Comparison of ENCODE assay signal across 12 cellular contexts in the genomic region with DNA sequence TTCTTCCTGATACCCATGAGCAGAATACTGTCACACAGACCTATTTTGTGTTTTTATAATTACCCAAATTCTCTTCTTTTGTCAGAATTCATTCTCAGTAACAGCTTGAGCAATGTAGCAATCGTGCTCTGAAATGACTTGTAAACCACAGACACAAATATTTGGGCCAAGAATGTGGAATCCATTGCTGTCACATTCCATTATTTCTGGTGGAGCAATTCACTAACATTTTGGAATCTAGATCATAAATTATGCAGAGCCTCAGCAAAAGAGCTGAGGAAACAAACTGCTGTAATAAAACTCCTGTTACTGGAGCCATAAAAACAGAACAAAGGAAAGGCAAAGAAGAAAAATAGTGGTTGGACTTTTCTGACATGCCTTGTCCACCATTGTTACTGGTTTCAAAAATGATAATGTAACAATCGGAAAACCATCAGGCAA.
DNase-seq lines count a peak whose midpoint lies in the region; ATAC-seq, FAIRE-seq and TF ChIP-seq lines count a peak whose summit lies in the region.
"Had no signal": no experiment of that assay in that cellular context is flagged by ENCODE, and none has a peak within 500 bp of the region (broad histone marks: within the 10 kb centered on the region; RNA-seq: fewer than 3 reads in every experiment).

No MANE protein-coding gene starts in this region.

- CTCF ChIA-PET in PC-3 (lab: Charles Lee), result no interaction called here

- peak; percentile 98 for FAIRE-seq in endometrium (lab: Jason Lieb, UNC)

- H2AFZ ChIP-seq in PC-3 (ENCODE audit: low read length), result no peak overlapping the region

- H3K4me3 ChIP-seq in PC-3 (ENCODE audit: low read length) (no peak overlapping the region), mesodermal cell (ENCODE audit: extremely low read depth, insufficient read depth, low read length, poor library complexity, severe bottlenecking) (no peak overlapping the region), ascending aorta (no peak overlapping the region), H7 (ENCODE audit: insufficient read depth, low read depth, low read length) (no peak overlapping the region)

- no peaks in the 10 kb centered on the region for H3K79me2 ChIP-seq in PC-3 (ENCODE audit: low read length)

- peak; percentile 72 for DNase-seq in AG08395 (ENCODE audit: low spot score)
- DNase-seq in PC-3, result peak; percentile 12
- DNase-seq in ascending aorta (ENCODE audit: low spot score in 2 of 2), result no peak
- no peak for DNase-seq in H7
- DNase-seq: activated T-cell treated with anti-CD3 and anti-CD28 coated beads, Interleukin-2, amount 50 U/mL, for 24 hours; hippocampal formation; NCI-H1092 treated with DMSO at 0.1 percent for 48 hours had no signal

- no peak overlapping the region for H3K4me2 ChIP-seq in PC-3 (ENCODE audit: low read length)

- H3K9me2 ChIP-seq in PC-3 (replicated peaks; ENCODE audit: low read length), result no peaks in the 10 kb centered on the region

- no peaks in the 10 kb centered on the region for H3K36me3 ChIP-seq in PC-3 (ENCODE audit: low read depth, low read length)
- H3K36me3 ChIP-seq in mesodermal cell (ENCODE audit: control insufficient read depth, insufficient read depth, low read length), result no peaks in the 10 kb centered on the region
- H3K36me3 ChIP-seq in ascending aorta, result no peaks in the 10 kb centered on the region
- no peaks in the 10 kb centered on the region for H3K36me3 ChIP-seq in H7 (replicated peaks; ENCODE audit: control insufficient read depth, insufficient read depth, low read length)

- ATAC-seq in PC-3 (peak; percentile 22; the same call in 1 of the 2 replicates), GM19023 (IDR thresholded peaks at IDR 0.05; ENCODE audit: unreplicated experiment) (no peak), GM19467 (IDR thresholded peaks at IDR 0.05; ENCODE audit: unreplicated experiment) (no peak)
- ATAC-seq: stimulated activated effector memory CD8-positive, alpha-beta T cell treated with anti-CD3 and anti-CD28 coated beads, Interleukin-12 subunit alpha, Interleukin-12 subunit beta, amount 100 ng/mL, for 72 hours had no signal

- TF ChIP-seq CTCF in PC-3 (conservative IDR thresholded peaks at IDR 0.05; ENCODE audit: low read depth, low read length), result no peak
- no peak for TF ChIP-seq CTCF in ascending aorta (IDR thresholded peaks at IDR 0.05)

- H3K27ac ChIP-seq in PC-3 (ENCODE audit: low read length) (no peak overlapping the region), mesodermal cell (ENCODE audit: low read depth, low read length, severe bottlenecking) (peak overlapping the region; percentile 64), ascending aorta (no peak overlapping the region)

- BruUV-seq in PC-3 (replicated peaks; lab: Mats Ljungman, UMichigan), result no TSS peak

- H3F3A ChIP-seq in PC-3 (ENCODE audit: low read length, unreplicated experiment), result no peaks in the 10 kb centered on the region

- intact Hi-C loops in PC-3 (cut with micrococcal nuclease) (no loop called here), ascending aorta (cut with DNase I) (no loop called here)

- H3K9ac ChIP-seq in PC-3 (ENCODE audit: low read length), result no peak overlapping the region

- H4K20me1 ChIP-seq in PC-3 (ENCODE audit: low read length), result no peaks in the 10 kb centered on the region

- H3K9me3 ChIP-seq in PC-3 (ENCODE audit: low read length) (no peaks in the 10 kb centered on the region), mesodermal cell (ENCODE audit: control insufficient read depth, low read length) (no peaks in the 10 kb centered on the region), ascending aorta (peaks cover under 1 to 5% of the 10 kb centered on the region in 2 donors)

- H3K27me3 ChIP-seq in PC-3 (ENCODE audit: low read length) (no peaks in the 10 kb centered on the region), ascending aorta (no peaks in the 10 kb centered on the region), H7 (ENCODE audit: control insufficient read depth, insufficient read depth, low read length) (no peaks in the 10 kb centered on the region)

- 0 out of 2 replicates have a peak, but pooled peaks cover 5% of the 10 kb centered on the region for H3K4me1 ChIP-seq in PC-3 (ENCODE audit: insufficient read depth, low read length)
- H3K4me1 ChIP-seq in mesodermal cell (ENCODE audit: control insufficient read depth, insufficient read depth, low read length, poor library complexity, severe bottlenecking), result peaks cover 25% of the 10 kb centered on the region
- peaks cover 0 to 20% of the 10 kb centered on the region in 2 donors for H3K4me1 ChIP-seq in ascending aorta

- WGBS in mesodermal cell (ENCODE audit: insufficient coverage in 2 of 2), 2 experiments, result 100% methylated on average over 1 of the region's 2 CpGs; no CpG with 5 or more reads in 1 of the 2 experiments

- POLR2A ChIA-PET in PC-3 (lab: Charles Lee; ENCODE audit: unreplicated experiment), result interaction anchor here (0.7 kb wide), 1 partner anchor 659 kb away, joined by 3 read pairs; no protein-coding TSS in a partner anchor

Comparison
In these comparisons a context has a peak if more than half of its experiments do, and no peak if none do; other contexts are left out.
1. DNase-seq: peak in AG08395 (single experiment) and PC-3 (single experiment); none in ascending aorta (0 of 2) and H7 (single experiment).